ENCODE assay signal across 9 cellular contexts in genomic region chr5:142866563-142867275, GRCh38.
DNase-seq lines count a peak whose midpoint lies in the region; ATAC-seq and TF ChIP-seq lines count a peak whose summit lies in the region.
"Had no signal": no experiment of that assay in that cellular context is flagged by ENCODE, and none has a peak within 500 bp of the region (broad histone marks: within the 10 kb centered on the region; RNA-seq: fewer than 3 reads in every experiment).

No MANE protein-coding gene starts in this region.

- H3K4me1 ChIP-seq in esophagus muscularis mucosa = peaks cover 69 to 95% (median 79%) of the 10 kb centered on the region in 4 donors

- DNase-seq in Ammon's horn (ENCODE audit: low spot score) (peak; percentile 65), NCI-H226 (peak; percentile 81), esophagus muscularis mucosa (ENCODE audit: extremely low spot score) (no peak)
- DNase-seq in activated CD8-positive, alpha-beta T cell treated with anti-CD3 and anti-CD28 coated beads, Interleukin-2, amount 10 ng/mL, durations not matched to agents 7 days and 5 days = peak; percentile 64

- no peak overlapping the region for H3K27ac ChIP-seq in esophagus muscularis mucosa (replicated peaks in 1 of 4)
- no peak overlapping the region for H3K27ac ChIP-seq in neural cell (ENCODE audit: low read length)
- H3K27ac ChIP-seq: SK-N-MC had no signal

- peaks cover 30% of the 10 kb centered on the region for H3K4me1 Mint-ChIP-seq in activated CD8-positive, alpha-beta T cell treated with anti-CD3 and anti-CD28 coated beads, Interleukin-2, amount 10 ng/mL, durations not matched to agents 7 days and 5 days (ENCODE audit: low read depth)

- H4K20me1 ChIP-seq in neural cell (ENCODE audit: insufficient read depth) = no peaks in the 10 kb centered on the region

- WGBS in esophagus muscularis mucosa = 50% methylated on average over 10 of the region's 10 CpGs

- H3K9me2 ChIP-seq in neural cell (ENCODE audit: insufficient read depth, low read length) = no peaks in the 10 kb centered on the region

- no peak overlapping the region for H3K4me3 Mint-ChIP-seq in activated CD8-positive, alpha-beta T cell treated with anti-CD3 and anti-CD28 coated beads, Interleukin-2, amount 10 ng/mL, durations not matched to agents 7 days and 5 days

- H3K9ac ChIP-seq in neural cell (ENCODE audit: low read length) = no peak overlapping the region

- TF ChIP-seq EP300 in esophagus muscularis mucosa (IDR thresholded peaks at IDR 0.05) (no peak), neural cell (conservative IDR thresholded peaks at IDR 0.05; ENCODE audit: poor library complexity, severe bottlenecking) (no peak)

- H2AFZ ChIP-seq in neural cell (ENCODE audit: low read depth, low read length) = no peak overlapping the region

- peak; percentile 75 for ATAC-seq in GM18499 (IDR thresholded peaks at IDR 0.05; ENCODE audit: insufficient read depth, unreplicated experiment)
- ATAC-seq in HG02981 (IDR thresholded peaks at IDR 0.05; ENCODE audit: unreplicated experiment) = peak; percentile 63
- peak; percentile 81 for ATAC-seq in activated CD8-positive, alpha-beta T cell treated with anti-CD3 and anti-CD28 coated beads, Interleukin-2, amount 10 ng/mL, durations not matched to agents 7 days and 5 days
- ATAC-seq in HG03097 (IDR thresholded peaks at IDR 0.05; ENCODE audit: low FRiP score, unreplicated experiment) = no peak

- no peaks in the 10 kb centered on the region for H3K36me3 Mint-ChIP-seq in activated CD8-positive, alpha-beta T cell treated with anti-CD3 and anti-CD28 coated beads, Interleukin-2, amount 10 ng/mL, durations not matched to agents 7 days and 5 days (ENCODE audit: low read depth)

- TF ChIP-seq RAD21 in neural cell (conservative IDR thresholded peaks at IDR 0.05) = peak; percentile 80

- no peaks in the 10 kb centered on the region for H3K27me3 ChIP-seq in esophagus muscularis mucosa
- no peaks in the 10 kb centered on the region for H3K27me3 ChIP-seq in neural cell (ENCODE audit: insufficient read depth, low read depth, low read length)

- H3K27ac Mint-ChIP-seq in activated CD8-positive, alpha-beta T cell treated with anti-CD3 and anti-CD28 coated beads, Interleukin-2, amount 10 ng/mL, durations not matched to agents 7 days and 5 days = no peak overlapping the region

- no peaks in the 10 kb centered on the region for H3K27me3 Mint-ChIP-seq in activated CD8-positive, alpha-beta T cell treated with anti-CD3 and anti-CD28 coated beads, Interleukin-2, amount 10 ng/mL, durations not matched to agents 7 days and 5 days (ENCODE audit: low read depth)

- POLR2A ChIA-PET in activated CD8-positive, alpha-beta T cell treated with anti-CD3 and anti-CD28 coated beads, Interleukin-2, amount 10 ng/mL, durations not matched to agents 7 days and 5 days (lab: Charles Lee) = interaction anchor here (1.5 kb wide), 1 partner anchor 96 kb away, joined by 5 read pairs; the partner anchor contains the start of gene ARHGAP26

- no peaks in the 10 kb centered on the region for H3K36me3 ChIP-seq in esophagus muscularis mucosa
- no peaks in the 10 kb centered on the region for H3K36me3 ChIP-seq in neural cell (ENCODE audit: insufficient read depth, low read length)

- intact Hi-C loops in esophagus muscularis mucosa (cut with DNase I) = loop anchor here (2.0 kb wide), 1 partner anchor 96 kb away; the partner anchor contains the start of gene ARHGAP26

- peak; percentile 66 to 79 (median 67) for TF ChIP-seq CTCF in esophagus muscularis mucosa (IDR thresholded peaks at IDR 0.05)
- peak; percentile 89 for TF ChIP-seq CTCF in neural cell (IDR thresholded peaks at IDR 0.05; ENCODE audit: poor library complexity, severe bottlenecking)

- TF ChIP-seq POLR2A in esophagus muscularis mucosa (IDR thresholded peaks at IDR 0.05; ENCODE audit: low read depth) = no peak

- H3K9me3 ChIP-seq in esophagus muscularis mucosa (no peaks in the 10 kb centered on the region), neural cell (ENCODE audit: low read length) (no peaks in the 10 kb centered on the region)

- no peak overlapping the region for H3K4me2 ChIP-seq in neural cell (ENCODE audit: low read length)

- H3F3A ChIP-seq in neural cell (ENCODE audit: insufficient read depth, low read length, poor library complexity, severe bottlenecking) = no peaks in the 10 kb centered on the region

- H3K4me3 ChIP-seq in esophagus muscularis mucosa = no peak overlapping the region
- no peak overlapping the region for H3K4me3 ChIP-seq in neural cell (ENCODE audit: low read length)
- H3K4me3 ChIP-seq: SK-N-MC had no signal

- CTCF ChIA-PET in activated CD8-positive, alpha-beta T cell treated with anti-CD3 and anti-CD28 coated beads, Interleukin-2, amount 10 ng/mL, durations not matched to agents 7 days and 5 days (lab: Charles Lee) = interaction anchor here (0.6 to 3.0 kb wide), 40 partner anchors 8 to 723 kb away, joined by 3 to 64 read pairs (median 5); partner anchors contain the start of gene ARHGAP26

- H3K9me3 Mint-ChIP-seq in activated CD8-positive, alpha-beta T cell treated with anti-CD3 and anti-CD28 coated beads, Interleukin-2, amount 10 ng/mL, durations not matched to agents 7 days and 5 days (ENCODE audit: insufficient read depth) = no peaks in the 10 kb centered on the region

- H3K79me2 ChIP-seq in neural cell (replicated peaks; ENCODE audit: insufficient read depth, low read length) = no peaks in the 10 kb centered on the region

TF ChIP-seq in neural cell, 6 proteins besides CTCF, POLR2A, EP300 and RAD21:
- TF ChIP-seq POLR2AphosphoS5 (IDR thresholded peaks at IDR 0.05) (no peak), TAF1 (IDR thresholded peaks at IDR 0.05; ENCODE audit: low read depth) (no peak), MXI1 (conservative IDR thresholded peaks at IDR 0.05; ENCODE audit: poor library complexity, severe bottlenecking) (no peak), EZH2 (IDR thresholded peaks at IDR 0.05; ENCODE audit: borderline replicate concordance, insufficient read depth, low read length, poor library complexity, severe bottlenecking) (no peak), SMC3 (conservative IDR thresholded peaks at IDR 0.05; ENCODE audit: poor library complexity) (peak; percentile 92)
- TF ChIP-seq, protein P1, sequence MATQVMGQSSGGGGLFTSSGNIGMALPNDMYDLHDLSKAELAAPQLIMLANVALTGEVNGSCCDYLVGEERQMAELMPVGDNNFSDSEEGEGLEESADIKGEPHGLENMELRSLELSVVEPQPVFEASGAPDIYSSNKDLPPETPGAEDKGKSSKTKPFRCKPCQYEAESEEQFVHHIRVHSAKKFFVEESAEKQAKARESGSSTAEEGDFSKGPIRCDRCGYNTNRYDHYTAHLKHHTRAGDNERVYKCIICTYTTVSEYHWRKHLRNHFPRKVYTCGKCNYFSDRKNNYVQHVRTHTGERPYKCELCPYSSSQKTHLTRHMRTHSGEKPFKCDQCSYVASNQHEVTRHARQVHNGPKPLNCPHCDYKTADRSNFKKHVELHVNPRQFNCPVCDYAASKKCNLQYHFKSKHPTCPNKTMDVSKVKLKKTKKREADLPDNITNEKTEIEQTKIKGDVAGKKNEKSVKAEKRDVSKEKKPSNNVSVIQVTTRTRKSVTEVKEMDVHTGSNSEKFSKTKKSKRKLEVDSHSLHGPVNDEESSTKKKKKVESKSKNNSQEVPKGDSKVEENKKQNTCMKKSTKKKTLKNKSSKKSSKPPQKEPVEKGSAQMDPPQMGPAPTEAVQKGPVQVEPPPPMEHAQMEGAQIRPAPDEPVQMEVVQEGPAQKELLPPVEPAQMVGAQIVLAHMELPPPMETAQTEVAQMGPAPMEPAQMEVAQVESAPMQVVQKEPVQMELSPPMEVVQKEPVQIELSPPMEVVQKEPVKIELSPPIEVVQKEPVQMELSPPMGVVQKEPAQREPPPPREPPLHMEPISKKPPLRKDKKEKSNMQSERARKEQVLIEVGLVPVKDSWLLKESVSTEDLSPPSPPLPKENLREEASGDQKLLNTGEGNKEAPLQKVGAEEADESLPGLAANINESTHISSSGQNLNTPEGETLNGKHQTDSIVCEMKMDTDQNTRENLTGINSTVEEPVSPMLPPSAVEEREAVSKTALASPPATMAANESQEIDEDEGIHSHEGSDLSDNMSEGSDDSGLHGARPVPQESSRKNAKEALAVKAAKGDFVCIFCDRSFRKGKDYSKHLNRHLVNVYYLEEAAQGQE (IDR thresholded peaks at IDR 0.05; ENCODE audit: borderline replicate concordance) = no peak
TF ChIP-seq in neural cell: peak in this region for 1.
